In the genomic region with DNA sequence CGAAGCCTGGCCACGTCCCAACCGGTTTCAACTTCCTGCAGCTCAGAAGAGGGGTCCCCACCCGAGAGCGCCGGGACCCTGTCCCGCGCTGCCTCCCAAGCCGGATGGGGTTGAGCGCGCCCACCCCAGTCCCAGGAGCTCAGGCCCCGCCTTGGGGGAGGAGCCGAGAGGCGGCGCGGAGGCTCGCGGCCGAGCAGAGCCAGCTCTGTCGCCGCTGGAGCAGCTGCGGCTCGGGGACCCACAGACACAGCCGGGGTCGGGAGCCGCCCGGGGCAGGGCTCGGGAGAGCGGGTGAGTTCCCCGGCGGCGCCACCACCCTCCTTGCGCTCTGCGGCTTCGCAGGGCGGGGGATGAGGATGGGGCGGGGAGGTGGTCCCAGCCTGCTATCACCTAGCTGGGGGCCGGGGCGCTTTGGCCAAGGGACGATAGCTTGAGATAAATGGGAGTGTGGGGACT, we compare ENCODE assay signal across 8 cellular contexts. TPM values are rescaled to one million over a fixed set of nuclear protein-coding genes. Genes with fewer than 3 reads are reported as not detected.
DNase-seq lines count a peak whose midpoint lies in the region; ATAC-seq and TF ChIP-seq lines count a peak whose summit lies in the region.

TSS of gene PPP1R16B (plus strand) at position 196 of the 456 bp plus-strand sequence. CDS start 30,229 bp downstream, outside the sequence.

- DNase-seq in AG10803 (ENCODE audit: low read depth): no peak
- DNase-seq in brain microvascular endothelial cell: no peak
- DNase-seq in left colon: peak; percentile 38 to 70
- DNase-seq in stimulated activated CD4-positive, alpha-beta T cell treated with anti-CD3 and anti-CD28 coated beads, Interleukin-1b, Interleukin-23, amount 100 ng/mL, for 1 hour (ENCODE audit: low read depth in 2 of 2): peak; percentile 43 to 62
- no peak for DNase-seq in NCI-H2029 (lab: John Stamatoyannopoulos, UW)

- peak within 1 kb of the TSS; percentile 79 for H3K9ac ChIP-seq in HUES6 (ENCODE audit: low read length)

- H3K27me3 ChIP-seq in HUES6 (ENCODE audit: control insufficient read depth, insufficient read depth, low read length): peaks cover 32% of the 10 kb centered on the region
- H3K27me3 ChIP-seq in brain microvascular endothelial cell (replicated peaks): peaks cover 29% of the 10 kb centered on the region

- peak; percentile 49 for ATAC-seq in GM19395 (IDR thresholded peaks at IDR 0.05; ENCODE audit: unreplicated experiment)
- peak; percentile 71 for ATAC-seq in left colon

- no peaks in the 10 kb centered on the region for H3K36me3 ChIP-seq in HUES6 (ENCODE audit: control insufficient read depth, insufficient read depth, low read length)
- no peaks in the 10 kb centered on the region for H3K36me3 ChIP-seq in brain microvascular endothelial cell (replicated peaks)

- H3K9me3 ChIP-seq in HUES6 (ENCODE audit: control insufficient read depth, insufficient read depth, low read depth, low read length): no peaks in the 10 kb centered on the region

- H3K4me1 ChIP-seq in HUES6 (ENCODE audit: control insufficient read depth, insufficient read depth, low read length): peaks cover 23% of the 10 kb centered on the region

- H3K27ac ChIP-seq in HUES6 (ENCODE audit: low read depth, low read length) (peak within 1 kb of the TSS; percentile 93), VCaP (peak within 1 kb of the TSS; percentile 25; the same call in 1 of the 2 replicates), brain microvascular endothelial cell (no peak within 1 kb of the TSS)

- intact Hi-C loops in left colon (cut with DNase I, micrococcal nuclease): no loop called here

- H3K4me3 ChIP-seq in AG10803 (ENCODE audit: low read length) (peak within 1 kb of the TSS; percentile 34), HUES6 (ENCODE audit: low read depth, low read length) (peak within 1 kb of the TSS; percentile 74), brain microvascular endothelial cell (ENCODE audit: low read depth, low read length) (peak within 1 kb of the TSS; percentile 45)

- TF ChIP-seq CTCF in AG10803 (conservative IDR thresholded peaks at IDR 0.05; ENCODE audit: low read length): no peak
- TF ChIP-seq CTCF in VCaP (conservative IDR thresholded peaks at IDR 0.05): no peak
- TF ChIP-seq CTCF in brain microvascular endothelial cell (IDR thresholded peaks at IDR 0.05; ENCODE audit: low read depth, low read length, missing control alignments): no peak

- in situ Hi-C loops in brain microvascular endothelial cell (cut with HindIII; ENCODE audit: low pct_ligation_motif_present, low sequenced_read_pairs): no loop called here

RNA-seq across cellular contexts. Expression of gene PPP1R16B, which starts in this region (rescaled TPM):
- total RNA-seq in left colon: 1 to 10 TPM; 2.1 to 4.4 TPM

Comparison
In these comparisons a context has a peak if more than half of its experiments do, and no peak if none do; other contexts are left out.
1. DNase-seq: peak in left colon (2 of 2) and stimulated activated CD4-positive, alpha-beta T cell treated with anti-CD3 and anti-CD28 coated beads, Interleukin-1b, Interleukin-23, amount 100 ng/mL, for 1 hour (2 of 2); none in AG10803 (single experiment), brain microvascular endothelial cell (single experiment) and NCI-H2029 (single experiment).
2. Peak in every context shown above with its lines, with median percentiles within 50 percentile points of each other: H3K4me3 ChIP-seq.